Comparison of ENCODE assay signal across 10 cellular contexts in genomic region chr1:108704501-108704900, GRCh38. TPM values are rescaled to one million over a fixed set of nuclear protein-coding genes. Genes with fewer than 3 reads are reported as not detected.
DNase-seq lines count a peak whose midpoint lies in the region; ATAC-seq, FAIRE-seq and TF ChIP-seq lines count a peak whose summit lies in the region.
"Had no signal": no experiment of that assay in that cellular context is flagged by ENCODE, and none has a peak within 500 bp of the region (broad histone marks: within the 10 kb centered on the region; RNA-seq: fewer than 3 reads in every experiment).

No MANE protein-coding gene starts in this region.

- peaks cover 53% of the 10 kb centered on the region for H3K4me1 Mint-ChIP-seq in activated CD4-positive, alpha-beta T cell treated with anti-CD3 and anti-CD28 coated beads for 36 hours
- peaks cover 29 to 41% of the 10 kb centered on the region in 2 donors for H3K4me1 Mint-ChIP-seq in natural killer cell treated with Interleukin-12 subunit alpha and Interleukin-12 subunit beta and Interleukin-15 and Interleukin-18, amount 100 ng/mL, for 72 hours (ENCODE audit: low read depth in 2 of 2)
- no peaks in the 10 kb centered on the region for H3K4me1 Mint-ChIP-seq in neural progenitor cell

- TF ChIP-seq CTCF in coronary artery (IDR thresholded peaks at IDR 0.05) (no peak), neural progenitor cell (IDR thresholded peaks at IDR 0.05) (no peak)

- H3K9ac ChIP-seq in neural progenitor cell: no peak overlapping the region

- H3F3A ChIP-seq in neural progenitor cell (ENCODE audit: low read depth): peaks cover 33% of the 10 kb centered on the region

- H3K27ac ChIP-seq in coronary artery: peak overlapping the region in 1 of 2 donors; percentile 62
- no peak overlapping the region for H3K27ac ChIP-seq in neural progenitor cell

- CTCF ChIA-PET in activated CD4-positive, alpha-beta T cell treated with anti-CD3 and anti-CD28 coated beads for 36 hours (lab: Charles Lee): interaction anchor here (0.5 to 1.1 kb wide), 3 partner anchors 25 to 396 kb away, joined by 3 read pairs; no protein-coding TSS in a partner anchor

- H3K27me3 Mint-ChIP-seq in activated CD4-positive, alpha-beta T cell treated with anti-CD3 and anti-CD28 coated beads for 36 hours: no peaks in the 10 kb centered on the region
- H3K27me3 Mint-ChIP-seq in natural killer cell treated with Interleukin-12 subunit alpha and Interleukin-12 subunit beta and Interleukin-15 and Interleukin-18, amount 100 ng/mL, for 72 hours: no peaks in the 10 kb centered on the region
- peaks cover 2% of the 10 kb centered on the region for H3K27me3 Mint-ChIP-seq in neural progenitor cell (ENCODE audit: insufficient read depth, low read depth)

- H3K9me3 ChIP-seq in neural progenitor cell (ENCODE audit: low read depth): no peaks in the 10 kb centered on the region

- H3K36me3 Mint-ChIP-seq in activated CD4-positive, alpha-beta T cell treated with anti-CD3 and anti-CD28 coated beads for 36 hours (ENCODE audit: low read depth): peaks cover 21% of the 10 kb centered on the region
- H3K36me3 Mint-ChIP-seq in natural killer cell treated with Interleukin-12 subunit alpha and Interleukin-12 subunit beta and Interleukin-15 and Interleukin-18, amount 100 ng/mL, for 72 hours: peaks cover 10% of the 10 kb centered on the region
- peaks cover 6% of the 10 kb centered on the region for H3K36me3 Mint-ChIP-seq in neural progenitor cell

- H3K79me2 ChIP-seq in neural progenitor cell (ENCODE audit: low read depth): no peaks in the 10 kb centered on the region

- ATAC-seq in activated CD4-positive, alpha-beta T cell treated with anti-CD3 and anti-CD28 coated beads for 36 hours: no peak
- no peak for ATAC-seq in natural killer cell treated with Interleukin-12 subunit alpha and Interleukin-12 subunit beta and Interleukin-15 and Interleukin-18, amount 100 ng/mL, for 72 hours

- no peaks in the 10 kb centered on the region for H3K9me3 Mint-ChIP-seq in activated CD4-positive, alpha-beta T cell treated with anti-CD3 and anti-CD28 coated beads for 36 hours (ENCODE audit: low read depth)
- no peaks in the 10 kb centered on the region for H3K9me3 Mint-ChIP-seq in natural killer cell treated with Interleukin-12 subunit alpha and Interleukin-12 subunit beta and Interleukin-15 and Interleukin-18, amount 100 ng/mL, for 72 hours
- H3K9me3 Mint-ChIP-seq in neural progenitor cell: no peaks in the 10 kb centered on the region
- H3K9me3 Mint-ChIP-seq: activated B cell treated with CpG ODN at 0.5 μM for 24 hours had no signal

- H4K20me1 ChIP-seq in neural progenitor cell (ENCODE audit: low read depth): no peaks in the 10 kb centered on the region

- DNase-seq in activated CD4-positive, alpha-beta T cell treated with anti-CD3 and anti-CD28 coated beads for 36 hours: peak; percentile 21
- DNase-seq in activated CD4-positive, alpha-beta T cell treated with anti-CD3 and anti-CD28 coated beads, Interleukin-2, amount 50 U/mL, for 4 hours: no peak
- DNase-seq in RCC 7860 (ENCODE audit: low spot score) (peak; percentile 36), coronary artery (ENCODE audit: low spot score) (no peak), neural progenitor cell (ENCODE audit: low spot score) (no peak), GOT3 (lab: John Stamatoyannopoulos, UW) (no peak), NCI-H1048 (lab: John Stamatoyannopoulos, UW) (no peak)
- DNase-seq in natural killer cell treated with Interleukin-12 subunit alpha and Interleukin-12 subunit beta and Interleukin-15 and Interleukin-18, amount 100 ng/mL, for 72 hours (ENCODE audit: low spot score): no peak
- DNase-seq: activated B cell treated with CpG ODN at 0.5 μM for 24 hours, retina had no signal

- H3K4me3 Mint-ChIP-seq in activated CD4-positive, alpha-beta T cell treated with anti-CD3 and anti-CD28 coated beads for 36 hours: no peak overlapping the region
- peak overlapping the region; percentile 48 for H3K4me3 Mint-ChIP-seq in natural killer cell treated with Interleukin-12 subunit alpha and Interleukin-12 subunit beta and Interleukin-15 and Interleukin-18, amount 100 ng/mL, for 72 hours
- no peak overlapping the region for H3K4me3 Mint-ChIP-seq in neural progenitor cell
- H3K4me3 Mint-ChIP-seq: activated B cell treated with CpG ODN at 0.5 μM for 24 hours had no signal

- H3K36me3 ChIP-seq in neural progenitor cell: peaks cover 12% of the 10 kb centered on the region

- H3K4me1 ChIP-seq in neural progenitor cell: no peaks in the 10 kb centered on the region

- H3K4me3 ChIP-seq in coronary artery (peak overlapping the region; percentile 12), neural progenitor cell (no peak overlapping the region)

- H3K27me3 ChIP-seq in neural progenitor cell: no peaks in the 10 kb centered on the region

- H3K27ac Mint-ChIP-seq in activated CD4-positive, alpha-beta T cell treated with anti-CD3 and anti-CD28 coated beads for 36 hours: peak overlapping the region; percentile 86
- H3K27ac Mint-ChIP-seq in natural killer cell treated with Interleukin-12 subunit alpha and Interleukin-12 subunit beta and Interleukin-15 and Interleukin-18, amount 100 ng/mL, for 72 hours: peak overlapping the region; percentile 71 to 88
- H3K27ac Mint-ChIP-seq in neural progenitor cell: no peak overlapping the region
- H3K27ac Mint-ChIP-seq: activated B cell treated with CpG ODN at 0.5 μM for 24 hours had no signal

- POLR2A ChIA-PET in activated CD4-positive, alpha-beta T cell treated with anti-CD3 and anti-CD28 coated beads for 36 hours (lab: Charles Lee): interaction anchor here (0.6 to 4.7 kb wide), 2 partner anchors 12 to 86 kb away, joined by 6 to 25 read pairs; partner anchors contain the start of gene PRPF38B

- no peak overlapping the region for H3K4me2 ChIP-seq in neural progenitor cell

- H2AFZ ChIP-seq in neural progenitor cell (replicated peaks): no peak overlapping the region

- FAIRE-seq in RCC 7860 (lab: Jason Lieb, UNC): no peak

- intact Hi-C loops in activated CD4-positive, alpha-beta T cell treated with anti-CD3 and anti-CD28 coated beads for 36 hours (cut with DNase I, micrococcal nuclease): loop anchor here (1.0 to 10.0 kb wide), 4 partner anchors 12 to 190 kb away; partner anchors contain the start of genes PRPF38B (in 2 of the 2) and STXBP3 (in 2 of the 2)

RNA-seq across cellular contexts. Expression of gene FNDC7, which starts 8.2 kb away (rescaled TPM):
- total RNA-seq in activated CD4-positive, alpha-beta T cell treated with anti-CD3 and anti-CD28 coated beads for 36 hours: under 1 TPM in 1 of 2 experiments, not detected in 1; 0.12 TPM
- total RNA-seq in natural killer cell treated with Interleukin-12 subunit alpha and Interleukin-12 subunit beta and Interleukin-15 and Interleukin-18, amount 100 ng/mL, for 72 hours: under 1 TPM in 1 of 2 donors, not detected in 1; 0.12 TPM
- total RNA-seq in neural progenitor cell (ENCODE audit: low replicate concordance): 0.34 and 0.37 TPM in 2 replicates
- total RNA-seq: activated B cell treated with CpG ODN at 0.5 μM for 24 hours had no signal

RNA-seq across cellular contexts. Expression of gene PRPF38B, which starts 12.4 kb away (rescaled TPM):
- 10 to 100 TPM; 57.9 to 61.1 TPM for total RNA-seq in activated CD4-positive, alpha-beta T cell treated with anti-CD3 and anti-CD28 coated beads for 36 hours
- 100 to 1,000 TPM in 1 of 2 donors, 10 to 100 TPM in 1; 76.3 to 104 TPM for total RNA-seq in natural killer cell treated with Interleukin-12 subunit alpha and Interleukin-12 subunit beta and Interleukin-15 and Interleukin-18, amount 100 ng/mL, for 72 hours
- 35.1 and 40.7 TPM in 2 replicates for total RNA-seq in neural progenitor cell (ENCODE audit: low replicate concordance)

RNA-seq across cellular contexts. Expression of gene STXBP3, which starts 42.0 kb away (rescaled TPM):
- total RNA-seq in activated CD4-positive, alpha-beta T cell treated with anti-CD3 and anti-CD28 coated beads for 36 hours: 10 to 100 TPM; 38.9 to 39.3 TPM
- total RNA-seq in natural killer cell treated with Interleukin-12 subunit alpha and Interleukin-12 subunit beta and Interleukin-15 and Interleukin-18, amount 100 ng/mL, for 72 hours: 10 to 100 TPM; 52.9 to 53.1 TPM
- total RNA-seq in neural progenitor cell (ENCODE audit: low replicate concordance): 63.8 and 89.8 TPM in 2 replicates

RNA-seq across cellular contexts. Expression of gene HENMT1, which starts 43.6 kb away (rescaled TPM):
- total RNA-seq in activated CD4-positive, alpha-beta T cell treated with anti-CD3 and anti-CD28 coated beads for 36 hours: 10 to 100 TPM; 14.6 to 20.6 TPM
- 10 to 100 TPM; 27.5 to 35.7 TPM for total RNA-seq in natural killer cell treated with Interleukin-12 subunit alpha and Interleukin-12 subunit beta and Interleukin-15 and Interleukin-18, amount 100 ng/mL, for 72 hours
- total RNA-seq in neural progenitor cell (ENCODE audit: low replicate concordance): 2.6 and 3.7 TPM in 2 replicates

Comparison
In these comparisons a context has a peak if more than half of its experiments do, and no peak if none do; other contexts are left out.
1. DNase-seq: peak in activated CD4-positive, alpha-beta T cell treated with anti-CD3 and anti-CD28 coated beads for 36 hours (single experiment) and RCC 7860 (single experiment); none in activated CD4-positive, alpha-beta T cell treated with anti-CD3 and anti-CD28 coated beads, Interleukin-2, amount 50 U/mL, for 4 hours (0 of 2), coronary artery (single experiment), natural killer cell treated with Interleukin-12 subunit alpha and Interleukin-12 subunit beta and Interleukin-15 and Interleukin-18, amount 100 ng/mL, for 72 hours (single experiment), neural progenitor cell (single experiment), GOT3 (single experiment) and NCI-H1048 (single experiment).